8 cellular contexts compared by ENCODE assay signal in genomic region chr12:57237952-57238853, GRCh38. TPM values are rescaled to one million over a fixed set of nuclear protein-coding genes. Genes with fewer than 3 reads are reported as not detected.
DNase-seq lines count a peak whose midpoint lies in the region; ATAC-seq, FAIRE-seq and TF ChIP-seq lines count a peak whose summit lies in the region.

No MANE protein-coding gene starts in this region.

- H3K36me3 Mint-ChIP-seq in activated naive CD8-positive, alpha-beta T cell treated with anti-CD3 and anti-CD28 coated beads, Interleukin-2, amount 50 U/mL, for 24 hours (ENCODE audit: low read depth), result peaks cover 16% of the 10 kb centered on the region

- H3K79me2 ChIP-seq in DOHH2 (ENCODE audit: control insufficient read depth, low read length), result peaks cover 17% of the 10 kb centered on the region
- H3K79me2 ChIP-seq in MM.1S (ENCODE audit: low read length), result no peaks in the 10 kb centered on the region; the same call in 1 of the 2 replicates
- no peaks in the 10 kb centered on the region for H3K79me2 ChIP-seq in HepG2 (ENCODE audit: insufficient read depth, low read length)

- H4K20me1 ChIP-seq in DOHH2 (ENCODE audit: control insufficient read depth, insufficient read depth, low read depth, low read length) (0 out of 2 replicates have a peak, but pooled peaks cover 3% of the 10 kb centered on the region), MM.1S (ENCODE audit: insufficient read depth, low read length) (peaks cover 3% of the 10 kb centered on the region; the same call in 1 of the 2 replicates), HepG2 (ENCODE audit: insufficient read depth, low read length) (peaks cover 8% of the 10 kb centered on the region; the same call in 1 of the 2 replicates)

- no peak for ATAC-seq in activated naive CD8-positive, alpha-beta T cell treated with anti-CD3 and anti-CD28 coated beads, Interleukin-2, amount 50 U/mL, for 24 hours
- peak; percentile 14 for ATAC-seq in HepG2
- no peak for ATAC-seq in GM21447 (IDR thresholded peaks at IDR 0.05; ENCODE audit: unreplicated experiment)

- no peaks in the 10 kb centered on the region for H3K9me2 ChIP-seq in DOHH2 (replicated peaks; ENCODE audit: control insufficient read depth, low read length)
- H3K9me2 ChIP-seq in MM.1S (replicated peaks; ENCODE audit: insufficient read depth, low read length), result no peaks in the 10 kb centered on the region

- CTCF ChIA-PET in HepG2 (lab: Yijun Ruan, JAX; ENCODE audit: low intra/inter-chr PET ratio, low total read pairs), result interaction anchor here (4.9 to 11.7 kb wide), 2 partner anchors 12 to 24 kb away, joined by 87 to 308 read pairs; partner anchors contain the start of genes NXPH4 and SHMT2

- peak overlapping the region; percentile 99 for H3K4me2 ChIP-seq in DOHH2 (ENCODE audit: low read length)
- peak overlapping the region; percentile 98 for H3K4me2 ChIP-seq in MM.1S (ENCODE audit: low read depth, low read length)
- H3K4me2 ChIP-seq in HepG2 (ENCODE audit: low read depth, low read length), result peak overlapping the region; percentile 99

- BruUV-seq in HepG2 (replicated peaks; lab: Mats Ljungman, UMichigan), result no TSS peak

- no peaks in the 10 kb centered on the region for H3K9me3 Mint-ChIP-seq in activated naive CD8-positive, alpha-beta T cell treated with anti-CD3 and anti-CD28 coated beads, Interleukin-2, amount 50 U/mL, for 24 hours

- no peak for TF ChIP-seq POLR2A in HepG2 (IDR thresholded peaks at IDR 0.05; ENCODE audit: insufficient read depth in 1 of 2, low read depth in 2 of 2, low read length in 2 of 2)
- TF ChIP-seq POLR2A in transverse colon (IDR thresholded peaks at IDR 0.05), result no peak

- POLR2A ChIA-PET in HepG2 (lab: Yijun Ruan, JAX), result interaction anchor here (0.9 to 8.9 kb wide), 7 partner anchors 8 to 217 kb away, joined by 3 to 116 read pairs (median 3); partner anchors contain the start of genes INHBE and SHMT2

- H3F3A ChIP-seq in DOHH2 (ENCODE audit: control insufficient read depth, insufficient read depth) (peaks cover 49% of the 10 kb centered on the region), MM.1S (ENCODE audit: insufficient read depth, low read length) (peaks cover 36% of the 10 kb centered on the region; the same call in 1 of the 2 replicates)

- H3K4me3 ChIP-seq in DOHH2 (ENCODE audit: low read length), result peak overlapping the region; percentile 87
- H3K4me3 ChIP-seq in MM.1S (ENCODE audit: low read length), result peak overlapping the region; percentile 68
- peak overlapping the region; percentile 66 to 83 (median 67) for H3K4me3 ChIP-seq in HepG2 (replicated peaks in 1 of 3; ENCODE audit: insufficient read depth in 1 of 3, low read depth in 2 of 3, low read length in 3 of 3)
- H3K4me3 ChIP-seq in transverse colon, result peak overlapping the region; percentile 11 to 50 (median 21)

- H3K9me3 ChIP-seq in DOHH2 (ENCODE audit: control insufficient read depth, insufficient read depth, low read length), result no peaks in the 10 kb centered on the region
- H3K9me3 ChIP-seq in MM.1S (replicated peaks; ENCODE audit: insufficient read depth, low read length), result no peaks in the 10 kb centered on the region
- H3K9me3 ChIP-seq in HepG2 (ENCODE audit: low read length), result no peaks in the 10 kb centered on the region
- H3K9me3 ChIP-seq in transverse colon, result no peaks in the 10 kb centered on the region

- peak overlapping the region; percentile 18 for H3K27ac Mint-ChIP-seq in activated naive CD8-positive, alpha-beta T cell treated with anti-CD3 and anti-CD28 coated beads, Interleukin-2, amount 50 U/mL, for 24 hours

- TF ChIP-seq RAD21 in HepG2 (CRISPR knock-in tag; IDR thresholded peaks at IDR 0.05), result no peak

- peaks cover 48% of the 10 kb centered on the region for H3K27me3 Mint-ChIP-seq in activated naive CD8-positive, alpha-beta T cell treated with anti-CD3 and anti-CD28 coated beads, Interleukin-2, amount 50 U/mL, for 24 hours

- peaks cover 67% of the 10 kb centered on the region for H3K4me1 Mint-ChIP-seq in activated naive CD8-positive, alpha-beta T cell treated with anti-CD3 and anti-CD28 coated beads, Interleukin-2, amount 50 U/mL, for 24 hours

- peak overlapping the region; percentile 19; the same call in 1 of the 2 replicates for H3K9ac ChIP-seq in MM.1S (ENCODE audit: low read length)
- H3K9ac ChIP-seq in HepG2 (ENCODE audit: insufficient read depth, low read depth, low read length), result peak overlapping the region; percentile 45

- H3K27me3 ChIP-seq in DOHH2 (ENCODE audit: control insufficient read depth, low read length) (no peaks in the 10 kb centered on the region), MM.1S (replicated peaks; ENCODE audit: insufficient read depth, low read length) (peaks cover 37% of the 10 kb centered on the region), HepG2 (ENCODE audit: control insufficient read depth in 1 of 2, insufficient read depth in 2 of 2, low read length in 2 of 2) (peaks cover 18 to 41% of the 10 kb centered on the region in 2 experiments), transverse colon (peaks cover 80% of the 10 kb centered on the region)

- H3K4me1 ChIP-seq in DOHH2 (ENCODE audit: control insufficient read depth, low read length), result peaks cover 79% of the 10 kb centered on the region
- peaks cover 28% of the 10 kb centered on the region for H3K4me1 ChIP-seq in MM.1S (ENCODE audit: low read length)
- H3K4me1 ChIP-seq in HepG2 (ENCODE audit: insufficient read depth, low read length), result peaks cover 83% of the 10 kb centered on the region
- H3K4me1 ChIP-seq in transverse colon, result peaks cover 34 to 57% (median 52%) of the 10 kb centered on the region in 4 donors

- H2AFZ ChIP-seq in MM.1S (ENCODE audit: low read length) (peak overlapping the region; percentile 92), HepG2 (ENCODE audit: low read length) (no peak overlapping the region)

- peak overlapping the region; percentile 84 for H3K4me3 Mint-ChIP-seq in activated naive CD8-positive, alpha-beta T cell treated with anti-CD3 and anti-CD28 coated beads, Interleukin-2, amount 50 U/mL, for 24 hours

- 5% methylated on average over 22 of the region's 62 CpGs for WGBS in HepG2 (ENCODE audit: low lambda C conversion rate)
- WGBS in transverse colon (ENCODE audit: low coverage in 1 of 2), 2 donors, result 1% methylated on average over 62 of the region's 62 CpGs; no CpG with 5 or more reads in 1 of the 2 donors

- peak overlapping the region; percentile 98 for H3K27ac ChIP-seq in DOHH2 (ENCODE audit: low read depth, low read length)
- no peak overlapping the region for H3K27ac ChIP-seq in MM.1S (ENCODE audit: low read length)
- H3K27ac ChIP-seq in HepG2 (ENCODE audit: extremely low read length, insufficient read depth, low read length), result no peak overlapping the region
- peak overlapping the region in 2 of 4 donors; percentile 6 to 42 for H3K27ac ChIP-seq in transverse colon

- TF ChIP-seq EP300 in HepG2 (IDR thresholded peaks at IDR 0.05; ENCODE audit: low read depth in 2 of 2, low read length in 2 of 2), result no peak
- no peak for TF ChIP-seq EP300 in HepG2 (CRISPR knock-in tag; IDR thresholded peaks at IDR 0.05; ENCODE audit: borderline replicate concordance)
- TF ChIP-seq EP300 in transverse colon (IDR thresholded peaks at IDR 0.05; ENCODE audit: low read depth), result no peak

- in situ Hi-C loops in HepG2 (cut with HindIII; ENCODE audit: extremely low pct_ligation_motif_present, low pct_unique_long_range_greater_than_20kb) (no loop called here), transverse colon (cut with MboI; ENCODE audit: low pct_ligation_motif_present in 1 of 4, low pct_unique_long_range_greater_than_20kb in 1 of 4, low sequenced_read_pairs in 3 of 4) (no loop called here)

- DNase-seq in MM.1S, result no peak
- DNase-seq in activated naive CD8-positive, alpha-beta T cell treated with anti-CD3 and anti-CD28 coated beads, Interleukin-2, amount 50 U/mL, for 24 hours, result no peak
- DNase-seq in HepG2 (ENCODE audit: low spot score), result no peak
- peak; percentile 29 for DNase-seq in transverse colon
- no peak for DNase-seq in AG20443 (ENCODE audit: low spot score)
- no peak for DNase-seq in activated CD4-positive, CD25-positive, alpha-beta regulatory T cell (lab: John Stamatoyannopoulos, UW)

- peaks cover 37% of the 10 kb centered on the region for H3K36me3 ChIP-seq in DOHH2 (ENCODE audit: control insufficient read depth, low read length)
- 0 out of 2 replicates have a peak, but pooled peaks cover 4% of the 10 kb centered on the region for H3K36me3 ChIP-seq in MM.1S (replicated peaks; ENCODE audit: insufficient read depth, low read length)
- H3K36me3 ChIP-seq in HepG2 (replicated peaks in 1 of 2; ENCODE audit: control insufficient read depth in 1 of 2, insufficient read depth in 2 of 2, low read length in 2 of 2), result peaks cover 6 to 14% of the 10 kb centered on the region in 2 experiments
- H3K36me3 ChIP-seq in transverse colon, result peaks cover 0 to 9% (median 0%) of the 10 kb centered on the region in 4 donors

- intact Hi-C loops in HepG2 (cut with micrococcal nuclease; ENCODE audit: unreplicated experiment), result loop anchor here (2.0 kb wide), 1 partner anchor 13 kb away; no protein-coding TSS in a partner anchor
- intact Hi-C loops in transverse colon (cut with DNase I; ENCODE audit: low total_unique reads), result no loop called here

- no peak for FAIRE-seq in HepG2 (lab: Jason Lieb, UNC)

- TF ChIP-seq CTCF in DOHH2 (IDR thresholded peaks at IDR 0.05; ENCODE audit: low read depth, low read length, poor library complexity, severe bottlenecking), result no peak
- TF ChIP-seq CTCF in MM.1S (IDR thresholded peaks at IDR 0.05; ENCODE audit: low read length), result no peak
- no peak for TF ChIP-seq CTCF in HepG2 (CRISPR knock-in tag; IDR thresholded peaks at IDR 0.05)
- TF ChIP-seq CTCF in transverse colon (IDR thresholded peaks at IDR 0.05), result no peak

RNA-seq across cellular contexts. Expression of gene SHMT2, which starts 8.7 kb away (rescaled TPM):
- total RNA-seq in HepG2 (2016; rRNA removed; fragmentation: Illumina TruSeq; extraction: Trizol) (181 and 184 TPM in 2 replicates), transverse colon (100 to 1,000 TPM in 1 of 4 donors, 10 to 100 TPM in 3; 29.2 to 104 (median 33.4) TPM)
- 34.5 and 40.7 TPM in 2 replicates for total RNA-seq in HepG2 (2016; cell fraction: cytosol; rRNA removed; fragmentation: Illumina TruSeq; extraction: Trizol; ENCODE audit: low read depth)
- total RNA-seq in HepG2 (2016; cell fraction: insoluble cytoplasmic fraction; rRNA removed; fragmentation: Illumina TruSeq; extraction: Trizol), result 185 and 193 TPM in 2 replicates
- 86.2 and 91.5 TPM in 2 replicates for total RNA-seq in HepG2 (2016; cell fraction: membrane; rRNA removed; fragmentation: Illumina TruSeq; extraction: Trizol)
- total RNA-seq in HepG2 (2016; cell fraction: nucleus; rRNA removed; fragmentation: Illumina TruSeq; extraction: Trizol), result 87.0 and 104 TPM in 2 replicates
- polyA plus RNA-seq in HepG2 (2011; rRNA removed), result 393 and 420 TPM in 2 replicates
- polyA plus RNA-seq in HepG2 (2011; cell fraction: cytosol; rRNA removed), result 388 and 543 TPM in 2 replicates
- 527 and 559 TPM in 2 replicates for polyA plus RNA-seq in HepG2 (2011; cell fraction: nucleus; rRNA removed)
- polyA plus RNA-seq in HepG2 (2012), result 193 and 317 TPM in 2 replicates
- polyA plus RNA-seq in HepG2 (2016; cell fraction: cytosol; fragmentation: Illumina TruSeq; extraction: Trizol; ENCODE audit: low read depth), result 47.3 and 51.9 TPM in 2 replicates
- 228 and 257 TPM in 2 replicates for polyA plus RNA-seq in HepG2 (2016; cell fraction: insoluble cytoplasmic fraction; fragmentation: Illumina TruSeq; extraction: Trizol; ENCODE audit: low read depth)
- 85.7 and 97.2 TPM in 2 replicates for polyA plus RNA-seq in HepG2 (2016; cell fraction: membrane; fragmentation: Illumina TruSeq; extraction: Trizol; ENCODE audit: low read depth)
- polyA plus RNA-seq in HepG2 (2016; cell fraction: nucleus; fragmentation: Illumina TruSeq; extraction: Trizol; ENCODE audit: insufficient read depth, low read depth), result 161 and 174 TPM in 2 replicates
- polyA minus RNA-seq in HepG2 (2011; rRNA and poly(A)+ RNA removed; ENCODE audit: low replicate concordance), result 452 and 685 TPM in 2 replicates
- 216 and 224 TPM in 2 replicates for polyA minus RNA-seq in HepG2 (2011; cell fraction: cytosol; rRNA and poly(A)+ RNA removed)
- 130 and 151 TPM in 2 replicates for polyA minus RNA-seq in HepG2 (2011; cell fraction: nucleus; rRNA and poly(A)+ RNA removed)

RNA-seq across cellular contexts. Expression of gene STAC3, which starts 12.8 kb away (rescaled TPM):
- total RNA-seq in HepG2 (2016; rRNA removed; fragmentation: Illumina TruSeq; extraction: Trizol), result 0.14 and 0.18 TPM in 2 replicates
- not detected in 2 replicates for total RNA-seq in HepG2 (2016; cell fraction: cytosol; rRNA removed; fragmentation: Illumina TruSeq; extraction: Trizol; ENCODE audit: low read depth)
- 0.25 and 0.26 TPM in 2 replicates for total RNA-seq in HepG2 (2016; cell fraction: insoluble cytoplasmic fraction; rRNA removed; fragmentation: Illumina TruSeq; extraction: Trizol)
- not detected in 2 replicates for total RNA-seq in HepG2 (2016; cell fraction: membrane; rRNA removed; fragmentation: Illumina TruSeq; extraction: Trizol)
- 0.34 and 0.62 TPM in 2 replicates for total RNA-seq in HepG2 (2016; cell fraction: nucleus; rRNA removed; fragmentation: Illumina TruSeq; extraction: Trizol)
- polyA plus RNA-seq in HepG2 (2011; rRNA removed), result 0.22 and 0.27 TPM in 2 replicates
- 0.05 and 0.17 TPM in 2 replicates for polyA plus RNA-seq in HepG2 (2011; cell fraction: cytosol; rRNA removed)
- polyA plus RNA-seq in HepG2 (2011; cell fraction: nucleus; rRNA removed), result 1.3 TPM in 2 replicates
- 0.34 and 0.49 TPM in 2 replicates for polyA plus RNA-seq in HepG2 (2012)
- polyA plus RNA-seq in HepG2 (2016; cell fraction: cytosol; fragmentation: Illumina TruSeq; extraction: Trizol; ENCODE audit: low read depth), result 0.12 TPM in 1 of 2 replicates, not detected in the other
- polyA plus RNA-seq in HepG2 (2016; cell fraction: insoluble cytoplasmic fraction; fragmentation: Illumina TruSeq; extraction: Trizol; ENCODE audit: low read depth), result 0.19 and 0.38 TPM in 2 replicates
- polyA plus RNA-seq in HepG2 (2016; cell fraction: membrane; fragmentation: Illumina TruSeq; extraction: Trizol; ENCODE audit: low read depth), result 0.18 TPM in 1 of 2 replicates, not detected in the other
- polyA plus RNA-seq in HepG2 (2016; cell fraction: nucleus; fragmentation: Illumina TruSeq; extraction: Trizol; ENCODE audit: insufficient read depth, low read depth), result 1.4 and 2.4 TPM in 2 replicates
- polyA minus RNA-seq in HepG2 (2011; rRNA and poly(A)+ RNA removed; ENCODE audit: low replicate concordance), result 0.54 TPM in 1 of 2 replicates, not detected in the other
- not detected in 2 replicates for polyA minus RNA-seq in HepG2 (2011; cell fraction: cytosol; rRNA and poly(A)+ RNA removed)
- 0.99 and 1.3 TPM in 2 replicates for polyA minus RNA-seq in HepG2 (2011; cell fraction: nucleus; rRNA and poly(A)+ RNA removed)
- 1 to 10 TPM; 1.8 to 3.3 (median 1.9) TPM for total RNA-seq in transverse colon

RNA-seq across cellular contexts. Expression of gene NXPH4, which starts 21.6 kb away (rescaled TPM):
- total RNA-seq in HepG2 (2016; rRNA removed; fragmentation: Illumina TruSeq; extraction: Trizol) (not detected in 2 replicates), transverse colon (not detected)
- total RNA-seq in HepG2 (2016; cell fraction: cytosol; rRNA removed; fragmentation: Illumina TruSeq; extraction: Trizol; ENCODE audit: low read depth), result not detected in 2 replicates
- total RNA-seq in HepG2 (2016; cell fraction: insoluble cytoplasmic fraction; rRNA removed; fragmentation: Illumina TruSeq; extraction: Trizol), result not detected in 2 replicates
- not detected in 2 replicates for total RNA-seq in HepG2 (2016; cell fraction: membrane; rRNA removed; fragmentation: Illumina TruSeq; extraction: Trizol)
- total RNA-seq in HepG2 (2016; cell fraction: nucleus; rRNA removed; fragmentation: Illumina TruSeq; extraction: Trizol), result not detected in 2 replicates
- 0.13 and 0.24 TPM in 2 replicates for polyA plus RNA-seq in HepG2 (2011; rRNA removed)
- polyA plus RNA-seq in HepG2 (2011; cell fraction: cytosol; rRNA removed), result 0.18 and 0.24 TPM in 2 replicates
- polyA plus RNA-seq in HepG2 (2011; cell fraction: nucleus; rRNA removed), result 0.54 and 0.55 TPM in 2 replicates
- polyA plus RNA-seq in HepG2 (2012), result 1.9 and 2.5 TPM in 2 replicates
- not detected in 2 replicates for polyA plus RNA-seq in HepG2 (2016; cell fraction: cytosol; fragmentation: Illumina TruSeq; extraction: Trizol; ENCODE audit: low read depth)
- polyA plus RNA-seq in HepG2 (2016; cell fraction: insoluble cytoplasmic fraction; fragmentation: Illumina TruSeq; extraction: Trizol; ENCODE audit: low read depth), result not detected in 2 replicates
- not detected in 2 replicates for polyA plus RNA-seq in HepG2 (2016; cell fraction: membrane; fragmentation: Illumina TruSeq; extraction: Trizol; ENCODE audit: low read depth)
- polyA plus RNA-seq in HepG2 (2016; cell fraction: nucleus; fragmentation: Illumina TruSeq; extraction: Trizol; ENCODE audit: insufficient read depth, low read depth), result not detected in 2 replicates
- polyA minus RNA-seq in HepG2 (2011; rRNA and poly(A)+ RNA removed; ENCODE audit: low replicate concordance), result 0.30 and 2.2 TPM in 2 replicates
- not detected in 2 replicates for polyA minus RNA-seq in HepG2 (2011; cell fraction: cytosol; rRNA and poly(A)+ RNA removed)
- 0.25 TPM in 1 of 2 replicates, not detected in the other for polyA minus RNA-seq in HepG2 (2011; cell fraction: nucleus; rRNA and poly(A)+ RNA removed)

Comparison
In these comparisons a context has a peak if more than half of its experiments do, and no peak if none do; other contexts are left out.
1. H3K4me3 ChIP-seq: peak in every context shown above with its lines; median percentile 87 in DOHH2; 68 in MM.1S; 67 in HepG2; 21 in transverse colon.